Comparison of ENCODE assay signal across 8 cellular contexts in genomic region chr10:29646960-29647431, GRCh38. TPM values are rescaled to one million over a fixed set of nuclear protein-coding genes. Genes with fewer than 3 reads are reported as not detected.
DNase-seq lines count a peak whose midpoint lies in the region; ATAC-seq lines count a peak whose summit lies in the region.

No MANE protein-coding gene starts in this region.

- peak overlapping the region; percentile 25 for H3K4me3 Mint-ChIP-seq in activated naive CD8-positive, alpha-beta T cell treated with anti-CD3 and anti-CD28 coated beads, Interleukin-2, amount 50 U/mL, for 24 hours

- H3K9me3 ChIP-seq in skeletal muscle tissue (ENCODE audit: control insufficient read depth in 3 of 3, low read length in 3 of 3), result no peaks in the 10 kb centered on the region

- intact Hi-C loops in Right ventricle myocardium superior (cut with DNase I), result no loop called here

- peak overlapping the region; percentile 76 for H3K27ac ChIP-seq in skeletal muscle tissue (ENCODE audit: low read depth, low read length)

- no peaks in the 10 kb centered on the region for H3K36me3 ChIP-seq in skeletal muscle tissue (ENCODE audit: control insufficient read depth in 3 of 3, insufficient read depth in 3 of 3, low read length in 3 of 3)

- peak; percentile 18 for DNase-seq in HCEC 1CT
- no peak for DNase-seq in activated naive CD8-positive, alpha-beta T cell treated with anti-CD3 and anti-CD28 coated beads, Interleukin-2, amount 50 U/mL, for 24 hours
- DNase-seq in Right ventricle myocardium superior, result no peak
- DNase-seq in effector CD8-positive, alpha-beta T cell (lab: John Stamatoyannopoulos, UW), result no peak
- no peak for DNase-seq in NCI-H1417 (lab: John Stamatoyannopoulos, UW)
- no peak for DNase-seq in activated CD4-positive, alpha-beta T cell treated with anti-CD3 and anti-CD28 coated beads for 1 hour
- no peak for DNase-seq in NCI-H187 (lab: John Stamatoyannopoulos, UW)

- peak overlapping the region in 2 of 3 donors; percentile 24 to 60 for H3K9ac ChIP-seq in skeletal muscle tissue (ENCODE audit: low read depth in 1 of 3, low read length in 3 of 3)

- no peak overlapping the region for H3K4me3 ChIP-seq in skeletal muscle tissue (ENCODE audit: low read length in 3 of 3)

- no peaks in the 10 kb centered on the region for H3K9me3 Mint-ChIP-seq in activated naive CD8-positive, alpha-beta T cell treated with anti-CD3 and anti-CD28 coated beads, Interleukin-2, amount 50 U/mL, for 24 hours

- H3K36me3 Mint-ChIP-seq in activated naive CD8-positive, alpha-beta T cell treated with anti-CD3 and anti-CD28 coated beads, Interleukin-2, amount 50 U/mL, for 24 hours (ENCODE audit: low read depth), result peaks cover 15% of the 10 kb centered on the region

- H3K27me3 Mint-ChIP-seq in activated naive CD8-positive, alpha-beta T cell treated with anti-CD3 and anti-CD28 coated beads, Interleukin-2, amount 50 U/mL, for 24 hours, result no peaks in the 10 kb centered on the region

- H3K4me1 Mint-ChIP-seq in activated naive CD8-positive, alpha-beta T cell treated with anti-CD3 and anti-CD28 coated beads, Interleukin-2, amount 50 U/mL, for 24 hours, result peaks cover 41% of the 10 kb centered on the region

- ATAC-seq in activated naive CD8-positive, alpha-beta T cell treated with anti-CD3 and anti-CD28 coated beads, Interleukin-2, amount 50 U/mL, for 24 hours, result no peak
- ATAC-seq in Right ventricle myocardium superior (ENCODE audit: poor library complexity), result peak; percentile 19

- no peak overlapping the region for H3K27ac Mint-ChIP-seq in activated naive CD8-positive, alpha-beta T cell treated with anti-CD3 and anti-CD28 coated beads, Interleukin-2, amount 50 U/mL, for 24 hours

- H3K27me3 ChIP-seq in skeletal muscle tissue (ENCODE audit: control insufficient read depth in 3 of 3, insufficient read depth in 3 of 3, low read length in 3 of 3), result no peaks in the 10 kb centered on the region

- peaks cover 47 to 60% (median 57%) of the 10 kb centered on the region in 3 donors for H3K4me1 ChIP-seq in skeletal muscle tissue (ENCODE audit: control insufficient read depth in 3 of 3, insufficient read depth in 3 of 3, low read length in 3 of 3)

RNA-seq across cellular contexts. Expression of gene SVIL, which starts 12.2 kb away (rescaled TPM):
- total RNA-seq in Right ventricle myocardium superior, result 298 TPM
- total RNA-seq in skeletal muscle tissue, result 153 TPM
